ENCODE assay signal across 9 cellular contexts in genomic region chr3:172317984-172318383, GRCh38.
DNase-seq lines count a peak whose midpoint lies in the region; ATAC-seq and TF ChIP-seq lines count a peak whose summit lies in the region.
"Had no signal": no experiment of that assay in that cellular context is flagged by ENCODE, and none has a peak within 500 bp of the region (broad histone marks: within the 10 kb centered on the region; RNA-seq: fewer than 3 reads in every experiment).

No MANE protein-coding gene starts in this region.

- no peaks in the 10 kb centered on the region for H3K9me3 ChIP-seq in SJSA1 (replicated peaks)
- H3K9me3 ChIP-seq in parathyroid adenoma (ENCODE audit: control insufficient read depth, low read length) = no peaks in the 10 kb centered on the region

- DNase-seq in SJSA1 (ENCODE audit: low read depth in 1 of 2, low spot score in 2 of 2) (peak; percentile 46 to 75), fibroblast of the aortic adventitia (ENCODE audit: low read depth) (peak; percentile 90), OCI-M1 (lab: John Stamatoyannopoulos, UW) (no peak)
- DNase-seq in activated CD8-positive, alpha-beta memory T cell treated with anti-CD3 and anti-CD28 coated beads, Interleukin-2, amount 50 U/mL, for 48 hours = no peak
- DNase-seq: activated B cell treated with CpG ODN at 0.5 μM for 24 hours had no signal

- peaks cover 52% of the 10 kb centered on the region for H3K4me1 ChIP-seq in SJSA1 (replicated peaks)
- H3K4me1 ChIP-seq in parathyroid adenoma = no peaks in the 10 kb centered on the region

- no peaks in the 10 kb centered on the region for H3K27me3 ChIP-seq in SJSA1 (replicated peaks)
- no peaks in the 10 kb centered on the region for H3K27me3 ChIP-seq in parathyroid adenoma (ENCODE audit: control insufficient read depth, insufficient read depth, low read length)

- peak overlapping the region; percentile 92 for H3K27ac ChIP-seq in SJSA1
- H3K27ac ChIP-seq in parathyroid adenoma = peak overlapping the region; percentile 57

- ATAC-seq in GM18520 (IDR thresholded peaks at IDR 0.05; ENCODE audit: unreplicated experiment) (peak; percentile 73), HG03139 (IDR thresholded peaks at IDR 0.05; ENCODE audit: unreplicated experiment) (peak; percentile 54), GM18873 (IDR thresholded peaks at IDR 0.05; ENCODE audit: low FRiP score, unreplicated experiment) (no peak)

- TF ChIP-seq CTCF in fibroblast of the aortic adventitia (IDR thresholded peaks at IDR 0.05; ENCODE audit: insufficient read depth, low read length) (no peak), parathyroid adenoma (IDR thresholded peaks at IDR 0.05) (no peak)

- H3K4me3 ChIP-seq in SJSA1 (no peak overlapping the region), fibroblast of the aortic adventitia (ENCODE audit: low read depth, low read length) (no peak overlapping the region), parathyroid adenoma (ENCODE audit: low read depth, low read length) (no peak overlapping the region)

- no peak overlapping the region for H3K9ac ChIP-seq in parathyroid adenoma

- no peaks in the 10 kb centered on the region for H3K79me2 ChIP-seq in parathyroid adenoma

- no peak overlapping the region for H2AFZ ChIP-seq in parathyroid adenoma

- H3K36me3 ChIP-seq in SJSA1 (peaks cover 69% of the 10 kb centered on the region), parathyroid adenoma (ENCODE audit: control insufficient read depth, insufficient read depth, low read length) (no peaks in the 10 kb centered on the region)

- no peak overlapping the region for H3K4me2 ChIP-seq in parathyroid adenoma (ENCODE audit: low read length)

Comparison
In these comparisons a context has a peak if more than half of its experiments do, and no peak if none do; other contexts are left out.
1. DNase-seq: peak in SJSA1 (2 of 2) and fibroblast of the aortic adventitia (single experiment); none in OCI-M1 (single experiment) and activated CD8-positive, alpha-beta memory T cell treated with anti-CD3 and anti-CD28 coated beads, Interleukin-2, amount 50 U/mL, for 48 hours (single experiment).